Comparison of ENCODE assay signal across 22 cellular contexts in genomic region chr3:12808587-12808986, GRCh38. TPM values are rescaled to one million over a fixed set of nuclear protein-coding genes. Genes with fewer than 3 reads are reported as not detected.
DNase-seq lines count a peak whose midpoint lies in the region; ATAC-seq and TF ChIP-seq lines count a peak whose summit lies in the region.
"Had no signal": no experiment of that assay in that cellular context is flagged by ENCODE, and none has a peak within 500 bp of the region (broad histone marks: within the 10 kb centered on the region; RNA-seq: fewer than 3 reads in every experiment).

No MANE protein-coding gene starts in this region.

- no peaks in the 10 kb centered on the region for H3K27me3 ChIP-seq in Caco-2 (replicated peaks; ENCODE audit: control insufficient read depth, insufficient read depth, low read length)
- H3K27me3 ChIP-seq in esophagus muscularis mucosa, result no peaks in the 10 kb centered on the region
- H3K27me3 ChIP-seq: BLaER1 treated with 17β-estradiol and CSF1 and Interleukin-3, amounts not matched to agents 10 nM and 100 nM; sigmoid colon had no signal

- no peak for TF ChIP-seq CTCF in Caco-2 (IDR thresholded peaks at IDR 0.05; ENCODE audit: insufficient read depth in 1 of 2, low read depth in 1 of 2, low read length in 1 of 2, severe bottlenecking in 1 of 2, unreplicated experiment in 1 of 2)
- TF ChIP-seq CTCF in esophagus muscularis mucosa (IDR thresholded peaks at IDR 0.05), result no peak
- TF ChIP-seq CTCF in osteocyte (IDR thresholded peaks at IDR 0.05), result no peak

- WGBS in esophagus muscularis mucosa, result 93% methylated on average over 2 of the region's 2 CpGs

- H3K27ac Mint-ChIP-seq in activated CD4-positive, alpha-beta T cell treated with anti-CD3 and anti-CD28 coated beads, Interleukin-2, amount 10 ng/mL, durations not matched to agents 7 days and 5 days, result peak overlapping the region; percentile 6
- H3K27ac Mint-ChIP-seq in Caco-2 (ENCODE audit: unreplicated experiment) (no peak overlapping the region), osteocyte (ENCODE audit: unreplicated experiment) (peak overlapping the region; percentile 1)
- H3K27ac Mint-ChIP-seq: stimulated activated naive CD8-positive, alpha-beta T cell treated with anti-CD3 and anti-CD28 coated beads, Interleukin-15, Interleukin-2, amounts not matched to agents 100 ng/mL and 50 ng/mL, for 24 hours had no signal

- H3K36me3 ChIP-seq in Caco-2 (ENCODE audit: control insufficient read depth, insufficient read depth, low read length), result no peaks in the 10 kb centered on the region
- peaks cover 0 to 55% (median 52%) of the 10 kb centered on the region in 4 donors for H3K36me3 ChIP-seq in esophagus muscularis mucosa

- H3K4me1 ChIP-seq in Caco-2 (0 out of 2 replicates have a peak, but pooled peaks cover 4% of the 10 kb centered on the region), esophagus muscularis mucosa (peaks cover 15 to 32% (median 22%) of the 10 kb centered on the region in 4 donors)

- peaks cover 3% of the 10 kb centered on the region for H3K27me3 Mint-ChIP-seq in activated CD4-positive, alpha-beta T cell treated with anti-CD3 and anti-CD28 coated beads, Interleukin-2, amount 10 ng/mL, durations not matched to agents 7 days and 5 days
- H3K27me3 Mint-ChIP-seq in Caco-2 (ENCODE audit: insufficient read depth, unreplicated experiment), result peaks cover 4% of the 10 kb centered on the region
- no peaks in the 10 kb centered on the region for H3K27me3 Mint-ChIP-seq in osteocyte (ENCODE audit: unreplicated experiment)
- H3K27me3 Mint-ChIP-seq: stimulated activated naive CD8-positive, alpha-beta T cell treated with anti-CD3 and anti-CD28 coated beads, Interleukin-15, Interleukin-2, amounts not matched to agents 100 ng/mL and 50 ng/mL, for 24 hours had no signal

- no peaks in the 10 kb centered on the region for H3K36me3 Mint-ChIP-seq in activated CD4-positive, alpha-beta T cell treated with anti-CD3 and anti-CD28 coated beads, Interleukin-2, amount 10 ng/mL, durations not matched to agents 7 days and 5 days (ENCODE audit: low read depth)
- no peaks in the 10 kb centered on the region for H3K36me3 Mint-ChIP-seq in Caco-2 (ENCODE audit: insufficient read depth, unreplicated experiment)
- peaks cover 2% of the 10 kb centered on the region for H3K36me3 Mint-ChIP-seq in osteocyte (ENCODE audit: unreplicated experiment)

- DNase-seq in activated CD4-positive, alpha-beta T cell treated with anti-CD3 and anti-CD28 coated beads, Interleukin-2, amount 10 ng/mL, durations not matched to agents 7 days and 5 days, result no peak
- no peak for DNase-seq in activated CD4-positive, alpha-beta T cell treated with anti-CD3 and anti-CD28 coated beads, Interleukin-2, amount 50 U/mL, for 4 hours
- DNase-seq in Caco-2 (no peak), esophagus muscularis mucosa (ENCODE audit: extremely low spot score) (no peak), osteocyte (ENCODE audit: extremely low spot score, unreplicated experiment) (no peak), NOMO-1 treated with dmso at 0.1 percent for 144 hours (lab: John Stamatoyannopoulos, UW; ENCODE audit: unreplicated experiment) (no peak), left lobe of liver (ENCODE audit: low spot score) (no peak)
- DNase-seq in stimulated activated naive CD4-positive, alpha-beta T cell (lab: John Stamatoyannopoulos, UW), result no peak
- DNase-seq: activated CD4-positive, alpha-beta T cell treated with anti-CD3 and anti-CD28 coated beads, Interleukin-2, amount 50 U/mL, for 48 hours; central memory CD4-positive, alpha-beta T cell; DMS53; left colon; NCI-H1092 treated with DMSO at 0.1 percent for 48 hours; NCI-H510A treated with DMSO at 0.1 percent for 48 hours; RPMI8226; sigmoid colon had no signal

- no peaks in the 10 kb centered on the region for H3K9me3 Mint-ChIP-seq in activated CD4-positive, alpha-beta T cell treated with anti-CD3 and anti-CD28 coated beads, Interleukin-2, amount 10 ng/mL, durations not matched to agents 7 days and 5 days
- H3K9me3 Mint-ChIP-seq in Caco-2 (ENCODE audit: unreplicated experiment), result no peaks in the 10 kb centered on the region
- no peaks in the 10 kb centered on the region for H3K9me3 Mint-ChIP-seq in osteocyte (ENCODE audit: unreplicated experiment)
- H3K9me3 Mint-ChIP-seq: stimulated activated naive CD8-positive, alpha-beta T cell treated with anti-CD3 and anti-CD28 coated beads, Interleukin-15, Interleukin-2, amounts not matched to agents 100 ng/mL and 50 ng/mL, for 24 hours had no signal

- TF ChIP-seq EP300 in esophagus muscularis mucosa (IDR thresholded peaks at IDR 0.05), result no peak

- intact Hi-C loops in Caco-2 (cut with micrococcal nuclease; ENCODE audit: unreplicated experiment), result no loop called here
- intact Hi-C loops in esophagus muscularis mucosa (cut with DNase I), result no loop called here

- POLR2A ChIA-PET in activated CD4-positive, alpha-beta T cell treated with anti-CD3 and anti-CD28 coated beads, Interleukin-2, amount 10 ng/mL, durations not matched to agents 7 days and 5 days (lab: Charles Lee), result no interaction called here
- POLR2A ChIA-PET in Caco-2 (lab: Charles Lee), result no interaction called here

- CTCF ChIA-PET in activated CD4-positive, alpha-beta T cell treated with anti-CD3 and anti-CD28 coated beads, Interleukin-2, amount 10 ng/mL, durations not matched to agents 7 days and 5 days (lab: Charles Lee), result interaction anchor here (1.1 to 3.7 kb wide), 5 partner anchors 9 to 33 kb away, joined by 3 to 36 read pairs (median 7); partner anchors contain the start of gene RPL32
- CTCF ChIA-PET in Caco-2 (lab: Charles Lee), result interaction anchor here (2.0 to 2.7 kb wide), 2 partner anchors 14 to 33 kb away, joined by 6 to 20 read pairs; partner anchors contain the start of gene RPL32

- no TSS peak for BruUV-seq in Caco-2 (replicated peaks; lab: Mats Ljungman, UMichigan)

- H3K4me3 Mint-ChIP-seq in activated CD4-positive, alpha-beta T cell treated with anti-CD3 and anti-CD28 coated beads, Interleukin-2, amount 10 ng/mL, durations not matched to agents 7 days and 5 days, result no peak overlapping the region
- H3K4me3 Mint-ChIP-seq in Caco-2 (ENCODE audit: unreplicated experiment) (peak overlapping the region; percentile 66), osteocyte (ENCODE audit: unreplicated experiment) (no peak overlapping the region)

- H3K4me3 ChIP-seq in Caco-2 (ENCODE audit: low read depth, low read length), result no peak overlapping the region
- no peak overlapping the region for H3K4me3 ChIP-seq in esophagus muscularis mucosa
- H3K4me3 ChIP-seq: BLaER1 treated with 17β-estradiol and CSF1 and Interleukin-3, amounts not matched to agents 10 nM and 100 nM; sigmoid colon had no signal

- no peak for ATAC-seq in left lobe of liver
- ATAC-seq: esophagus mucosa, left colon had no signal

- H3K4me1 Mint-ChIP-seq in activated CD4-positive, alpha-beta T cell treated with anti-CD3 and anti-CD28 coated beads, Interleukin-2, amount 10 ng/mL, durations not matched to agents 7 days and 5 days, result peaks cover 7% of the 10 kb centered on the region
- no peaks in the 10 kb centered on the region for H3K4me1 Mint-ChIP-seq in Caco-2 (ENCODE audit: low read depth, unreplicated experiment)
- H3K4me1 Mint-ChIP-seq in osteocyte (ENCODE audit: unreplicated experiment), result peaks cover 14% of the 10 kb centered on the region

- H3K27ac ChIP-seq in esophagus muscularis mucosa (replicated peaks in 1 of 4), result peak overlapping the region in 3 of 4 donors; percentile 10 to 77 (median 22)
- H3K27ac ChIP-seq: BLaER1 treated with 17β-estradiol and CSF1 and Interleukin-3, amounts not matched to agents 10 nM and 100 nM had no signal

- H3K9me3 ChIP-seq in Caco-2 (no peaks in the 10 kb centered on the region), esophagus muscularis mucosa (no peaks in the 10 kb centered on the region)
- H3K9me3 ChIP-seq: BLaER1 treated with 17β-estradiol and CSF1 and Interleukin-3, amounts not matched to agents 10 nM and 100 nM; sigmoid colon had no signal

- TF ChIP-seq POLR2A in esophagus muscularis mucosa (IDR thresholded peaks at IDR 0.05; ENCODE audit: low read depth), result no peak

RNA-seq across cellular contexts. Expression of gene CAND2, which starts 12.1 kb away (rescaled TPM):
- total RNA-seq in activated CD4-positive, alpha-beta T cell treated with anti-CD3 and anti-CD28 coated beads, Interleukin-2, amount 10 ng/mL, durations not matched to agents 7 days and 5 days, result under 1 TPM; 0.84 to 0.98 TPM
- total RNA-seq in Caco-2 (2022), result not detected in 2 replicates
- total RNA-seq in esophagus muscularis mucosa, result 10 to 100 TPM; 10.8 to 26.8 (median 19.6) TPM
- total RNA-seq in osteocyte, result 9.6 and 10.4 TPM in 2 replicates
- total RNA-seq in left lobe of liver, result 7.2 TPM
- total RNA-seq: HT-29 had no signal

RNA-seq across cellular contexts. Expression of gene RPL32, which starts 32.8 kb away (rescaled TPM):
- total RNA-seq in activated CD4-positive, alpha-beta T cell treated with anti-CD3 and anti-CD28 coated beads, Interleukin-2, amount 10 ng/mL, durations not matched to agents 7 days and 5 days, result 1,000 to 10,000 TPM; 2,113 to 2,760 TPM
- total RNA-seq in Caco-2 (2022), result 1,713 and 1,899 TPM in 2 replicates
- total RNA-seq in esophagus muscularis mucosa, result 1,000 to 10,000 TPM in 2 of 4 donors, 100 to 1,000 TPM in 2; 784 to 1,554 (median 1,100) TPM
- total RNA-seq in osteocyte, result 1,247 and 1,287 TPM in 2 replicates
- total RNA-seq in left lobe of liver, result 414 TPM

RNA-seq across cellular contexts. Expression of gene TMEM40, which starts 49.5 kb away (rescaled TPM):
- not detected for total RNA-seq in activated CD4-positive, alpha-beta T cell treated with anti-CD3 and anti-CD28 coated beads, Interleukin-2, amount 10 ng/mL, durations not matched to agents 7 days and 5 days
- total RNA-seq in Caco-2 (2022) (0.86 and 1.0 TPM in 2 replicates), esophagus muscularis mucosa (not detected), osteocyte (2.0 and 2.4 TPM in 2 replicates), left lobe of liver (0.65 TPM)
- total RNA-seq: A172, HT-29, left colon, omental fat pad, sigmoid colon had no signal
